In the genomic region with DNA sequence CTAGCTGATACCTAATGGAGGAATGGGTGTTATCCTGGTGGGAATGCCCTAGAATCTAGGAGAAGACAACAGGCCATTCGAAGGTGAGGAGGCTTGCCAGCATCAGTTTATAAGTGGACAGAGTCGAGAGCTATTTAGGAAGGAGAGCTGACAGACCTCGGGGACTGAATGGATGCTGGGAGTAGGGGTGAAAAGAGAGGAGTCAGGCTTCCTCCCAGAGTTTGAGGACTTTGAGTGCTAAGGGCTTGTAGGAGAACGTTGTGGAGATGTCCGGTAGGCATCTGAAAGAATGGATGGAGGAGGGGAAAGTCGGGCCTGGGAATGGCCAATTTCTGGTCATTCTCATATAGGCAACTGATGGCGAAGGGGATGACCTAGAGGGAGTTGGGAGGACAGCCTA, we compare ENCODE assay signal across 21 cellular contexts.
DNase-seq lines count a peak whose midpoint lies in the region; ATAC-seq, FAIRE-seq and TF ChIP-seq lines count a peak whose summit lies in the region.
"Had no signal": no experiment of that assay in that cellular context is flagged by ENCODE, and none has a peak within 500 bp of the region (broad histone marks: within the 10 kb centered on the region; RNA-seq: fewer than 3 reads in every experiment).

No MANE protein-coding gene starts in this region.

- no peak overlapping the region for H3K27ac ChIP-seq in GM12878 (ENCODE audit: control insufficient read depth, insufficient read depth)
- no peak overlapping the region for H3K27ac ChIP-seq in kidney (ENCODE audit: low read depth in 2 of 2, low read length in 2 of 2)
- H3K27ac ChIP-seq: GM23248, KMS-11, Peyer's patch, SJCRH30 had no signal

- H3K9me3 ChIP-seq in T-helper 17 cell (ENCODE audit: control insufficient read depth, low read length, poor library complexity, severe bottlenecking): no peaks in the 10 kb centered on the region
- H3K9me3 ChIP-seq in GM12878 (replicated peaks; ENCODE audit: control insufficient read depth, insufficient read depth, low read length): no peaks in the 10 kb centered on the region
- H3K9me3 ChIP-seq in kidney (ENCODE audit: control insufficient read depth in 1 of 2, low read length in 2 of 2): no peaks in the 10 kb centered on the region
- H3K9me3 ChIP-seq: BE2C, Peyer's patch, SJCRH30 had no signal

- in situ Hi-C loops in GM12878 (cut with MboI): no loop called here

- H4K20me1 ChIP-seq in GM12878 (ENCODE audit: control insufficient read depth, insufficient read depth): no peaks in the 10 kb centered on the region

- H3K36me3 ChIP-seq in GM12878 (ENCODE audit: control insufficient read depth in 2 of 2, insufficient read depth in 2 of 2, low read length in 1 of 2) (peaks cover 0 to 9% of the 10 kb centered on the region in 2 experiments; a peak in 1 of 4 replicates), kidney (ENCODE audit: control insufficient read depth in 1 of 2, insufficient read depth in 2 of 2, low read length in 2 of 2) (no peaks in the 10 kb centered on the region)

- 91% methylated on average over 7 of the region's 7 CpGs for WGBS in GM12878 (ENCODE audit: insufficient coverage, insufficient replicate concordance, low lambda C conversion rate, missing lambda C conversion rate)

- H3K27me3 ChIP-seq in GM12878 (replicated peaks in 1 of 2; ENCODE audit: control insufficient read depth in 2 of 2, insufficient read depth in 2 of 2, low read length in 1 of 2): no peaks in the 10 kb centered on the region
- H3K27me3 ChIP-seq: BE2C, Peyer's patch, SJCRH30 had no signal

- CTCF ChIA-PET in GM12878 (lab: Yijun Ruan, JAX): interaction anchor here (1.1 kb wide), 1 partner anchor 58 kb away, joined by 3 read pairs; no protein-coding TSS in a partner anchor

- TF ChIP-seq EP300 in GM12878 (IDR thresholded peaks at IDR 0.05; ENCODE audit: borderline replicate concordance in 1 of 2, control insufficient read depth in 1 of 2, low read depth in 2 of 2, low read length in 2 of 2): no peak

- no peaks in the 10 kb centered on the region for H3K79me2 ChIP-seq in GM12878 (ENCODE audit: control insufficient read depth, insufficient read depth, low read length)

- H3K4me2 ChIP-seq in GM12878 (ENCODE audit: control insufficient read depth, insufficient read depth): no peak overlapping the region
- H3K4me2 ChIP-seq: KMS-11 had no signal

- H3K4me3 Mint-ChIP-seq in T-helper 17 cell (no peak overlapping the region), neural crest cell (peak overlapping the region; percentile 9)

- ATAC-seq in T-helper 17 cell: no peak
- ATAC-seq in GM12878: no peak
- no peak for ATAC-seq in HG02981 (IDR thresholded peaks at IDR 0.05; ENCODE audit: unreplicated experiment)
- no peak for ATAC-seq in left colon

- H3K4me3 ChIP-seq in GM12878 (no peak overlapping the region), kidney (ENCODE audit: low read length in 2 of 2) (no peak overlapping the region)
- H3K4me3 ChIP-seq: GM23248, Peyer's patch, SJCRH30 had no signal

- H3K9me3 Mint-ChIP-seq in neural crest cell: peaks cover 6% of the 10 kb centered on the region

- TF ChIP-seq POLR2A in GM12891 (IDR thresholded peaks at IDR 0.05; ENCODE audit: low read depth, low read length): no peak
- TF ChIP-seq POLR2A in GM12878 (IDR thresholded peaks at IDR 0.05; ENCODE audit: low read depth, low read length): peak; percentile 36; the same call in 1 of the 2 replicates

- no peak overlapping the region for H3K9ac ChIP-seq in GM12878 (ENCODE audit: control insufficient read depth, insufficient read depth, low read length)
- no peak overlapping the region for H3K9ac ChIP-seq in kidney (ENCODE audit: low read length in 2 of 2)
- H3K9ac ChIP-seq: GM23248, KMS-11 had no signal

- FAIRE-seq in GM12891 (lab: Jason Lieb, UNC): no peak
- FAIRE-seq in GM12878 (lab: Jason Lieb, UNC): no peak
- no peak for FAIRE-seq in kidney (lab: Jason Lieb, UNC)
- FAIRE-seq: GM12892 had no signal

- RAD21 ChIA-PET in GM12878 (lab: Charles Lee; ENCODE audit: unreplicated experiment): no interaction called here

- POLR2A ChIA-PET in GM12878 (lab: Charles Lee): no interaction called here

- SMC1A ChIA-PET in GM12878 (lab: Charles Lee; ENCODE audit: uncharacterized antibody, unreplicated experiment): interaction anchor here (0.6 kb wide), 1 partner anchor 9 kb away, joined by 3 read pairs; no protein-coding TSS in a partner anchor

- no peak for DNase-seq in GM12891 (ENCODE audit: insufficient read length, low spot score)
- no peak for DNase-seq in T-helper 17 cell
- DNase-seq in GM12878 (ENCODE audit: low read depth, low spot score): no peak
- DNase-seq in neural crest cell (ENCODE audit: low read depth, low spot score): no peak
- DNase-seq in left colon: no peak
- DNase-seq in kidney: no peak
- DNase-seq: BE2C, DND-41, GM23248, HCEC 1CT, NCI-H1105, NCI-H146, NCI-H2029 treated with DMSO at 0.1 percent for 48 hours, NCI-H345, NCI-H524 treated with DMSO at 0.1 percent for 48 hours, NCI-H82, Peyer's patch, SJCRH30 had no signal

- H2AFZ ChIP-seq in GM12878 (ENCODE audit: control insufficient read depth, low read depth, low read length): no peak overlapping the region
- H2AFZ ChIP-seq: GM23248 had no signal

- no peaks in the 10 kb centered on the region for H3K27me3 Mint-ChIP-seq in T-helper 17 cell
- H3K27me3 Mint-ChIP-seq in neural crest cell (ENCODE audit: low read depth): no peaks in the 10 kb centered on the region

- H3K36me3 Mint-ChIP-seq in T-helper 17 cell (ENCODE audit: low read depth): no peaks in the 10 kb centered on the region
- peaks cover 31% of the 10 kb centered on the region for H3K36me3 Mint-ChIP-seq in neural crest cell (ENCODE audit: low read depth)

- H3K27ac Mint-ChIP-seq in T-helper 17 cell (peak overlapping the region; percentile 49), neural crest cell (ENCODE audit: unreplicated experiment) (no peak overlapping the region)

- BruUV-seq in GM12878 (replicated peaks; lab: Mats Ljungman, UMichigan): no TSS peak

- no peak for TF ChIP-seq RAD21 in GM12878 (IDR thresholded peaks at IDR 0.05; ENCODE audit: insufficient read depth, low read depth, low read length)

- H3K4me1 Mint-ChIP-seq in T-helper 17 cell (peaks cover 15% of the 10 kb centered on the region), neural crest cell (peaks cover 7% of the 10 kb centered on the region)

- TF ChIP-seq CTCF in GM12878 (IDR thresholded peaks at IDR 0.05 in 2 of 3, conservative IDR thresholded peaks at IDR 0.05 in 1 of 3; ENCODE audit: control insufficient read depth in 2 of 3, extremely low read depth in 1 of 3, insufficient read depth in 1 of 3, low read depth in 3 of 3, low read length in 3 of 3) (no peak), neural crest cell (conservative IDR thresholded peaks at IDR 0.05) (no peak), kidney (IDR thresholded peaks at IDR 0.05; ENCODE audit: borderline replicate concordance, extremely low read depth, insufficient read depth) (no peak)

- H3K4me1 ChIP-seq in GM12878 (ENCODE audit: control insufficient read depth, insufficient read depth, low read length): no peaks in the 10 kb centered on the region
- peaks cover 4 to 5% of the 10 kb centered on the region in 2 donors for H3K4me1 ChIP-seq in kidney (ENCODE audit: control insufficient read depth in 1 of 2, insufficient read depth in 1 of 2, low read depth in 1 of 2, low read length in 2 of 2)
- H3K4me1 ChIP-seq: BE2C, Peyer's patch, SJCRH30 had no signal

- intact Hi-C loops in GM12878 (cut with micrococcal nuclease; ENCODE audit: unreplicated experiment) (no loop called here), left colon (cut with DNase I, micrococcal nuclease) (no loop called here), kidney (cut with DNase I) (no loop called here)

TF ChIP-seq in GM12891, 5 proteins besides CTCF, POLR2A, EP300 and RAD21:
- TF ChIP-seq POLR2AphosphoS5 (IDR thresholded peaks at IDR 0.05; ENCODE audit: low read depth, low read length) (0 out of 2 replicates have a peak, but pooled peaks have one; percentile 39), POU2F2 (IDR thresholded peaks at IDR 0.05; ENCODE audit: low read depth, low read length) (no peak)

TF ChIP-seq in GM12878, 131 proteins besides CTCF, POLR2A, EP300 and RAD21:
- TF ChIP-seq, protein P1, sequence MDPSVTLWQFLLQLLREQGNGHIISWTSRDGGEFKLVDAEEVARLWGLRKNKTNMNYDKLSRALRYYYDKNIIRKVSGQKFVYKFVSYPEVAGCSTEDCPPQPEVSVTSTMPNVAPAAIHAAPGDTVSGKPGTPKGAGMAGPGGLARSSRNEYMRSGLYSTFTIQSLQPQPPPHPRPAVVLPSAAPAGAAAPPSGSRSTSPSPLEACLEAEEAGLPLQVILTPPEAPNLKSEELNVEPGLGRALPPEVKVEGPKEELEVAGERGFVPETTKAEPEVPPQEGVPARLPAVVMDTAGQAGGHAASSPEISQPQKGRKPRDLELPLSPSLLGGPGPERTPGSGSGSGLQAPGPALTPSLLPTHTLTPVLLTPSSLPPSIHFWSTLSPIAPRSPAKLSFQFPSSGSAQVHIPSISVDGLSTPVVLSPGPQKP (IDR thresholded peaks at IDR 0.05; ENCODE audit: low read depth, low read length): no peak
- TF ChIP-seq TCF7 (IDR thresholded peaks at IDR 0.05; ENCODE audit: borderline replicate concordance) (no peak), NR2F1 (conservative IDR thresholded peaks at IDR 0.05) (no peak), MEF2A (IDR thresholded peaks at IDR 0.05; ENCODE audit: insufficient read depth, low read depth, low read length) (no peak), POLR2AphosphoS5 (IDR thresholded peaks at IDR 0.05; ENCODE audit: low read length) (0 out of 2 replicates have a peak, but pooled peaks have one; percentile 12)
